In genomic region chr2:62194558-62195420, GRCh38 we compare ENCODE assay signal across 1 cellular context.
TF ChIP-seq lines count a peak whose summit lies in the region.

No MANE protein-coding gene starts in this region.

TF ChIP-seq in HepG2, 621 proteins besides CTCF, POLR2A, EP300 and RAD21 (continued from another document and continues in another):
- no peak for TF ChIP-seq TRAFD1 (CRISPR knock-in tag; IDR thresholded peaks at IDR 0.05; ENCODE audit: borderline replicate concordance)
- TF ChIP-seq AGO1 (IDR thresholded peaks at IDR 0.05; ENCODE audit: low read depth, low read length, poor library complexity, severe bottlenecking): no peak
- peak; percentile 99 for TF ChIP-seq SALL1 (CRISPR knock-in tag; IDR thresholded peaks at IDR 0.05)
- no peak for TF ChIP-seq GZF1 (CRISPR knock-in tag; IDR thresholded peaks at IDR 0.05)
- no peak for TF ChIP-seq ATRX (CRISPR knock-in tag; IDR thresholded peaks at IDR 0.05; ENCODE audit: borderline replicate concordance)
- peak; percentile 66 for TF ChIP-seq PHF5A (CRISPR knock-in tag; IDR thresholded peaks at IDR 0.05; ENCODE audit: low read depth, unreplicated experiment)
- no peak; the same call in 1 of the 2 replicates for TF ChIP-seq RERE (CRISPR knock-in tag; IDR thresholded peaks at IDR 0.05; ENCODE audit: low read depth)
- TF ChIP-seq MAF1 (CRISPR knock-in tag; IDR thresholded peaks at IDR 0.05; ENCODE audit: borderline replicate concordance): no peak
- TF ChIP-seq ZNF510 (CRISPR knock-in tag; IDR thresholded peaks at IDR 0.05; ENCODE audit: low read depth): no peak
- TF ChIP-seq ZNF549 (CRISPR knock-in tag; IDR thresholded peaks at IDR 0.05): no peak
- peak; percentile 96 for TF ChIP-seq ZNF280D (CRISPR knock-in tag; IDR thresholded peaks at IDR 0.05)
- TF ChIP-seq ZNF784 (CRISPR knock-in tag; IDR thresholded peaks at IDR 0.05; ENCODE audit: borderline replicate concordance): no peak; the same call in 1 of the 2 replicates
- peak; percentile 92; the same call in 1 of the 2 replicates for TF ChIP-seq MLXIP (CRISPR knock-in tag; IDR thresholded peaks at IDR 0.05; ENCODE audit: borderline replicate concordance)
- no peak for TF ChIP-seq XRCC5 (optimal IDR thresholded peaks at IDR 0.05; ENCODE audit: low read length)
- TF ChIP-seq MEF2D (CRISPR knock-in tag; IDR thresholded peaks at IDR 0.05): peak; percentile 79
- no peak for TF ChIP-seq POGK (CRISPR knock-in tag; conservative IDR thresholded peaks at IDR 0.05)
- peak; percentile 77 for TF ChIP-seq FOXJ3 (CRISPR knock-in tag; IDR thresholded peaks at IDR 0.05; ENCODE audit: borderline replicate concordance)
- TF ChIP-seq ZNF337 (CRISPR knock-in tag; IDR thresholded peaks at IDR 0.05; ENCODE audit: borderline replicate concordance, low read depth): peak; percentile 68; the same call in 1 of the 2 replicates
- no peak for TF ChIP-seq SMARCE1 (IDR thresholded peaks at IDR 0.05; ENCODE audit: borderline replicate concordance)
- TF ChIP-seq ZNF446 (CRISPR knock-in tag; IDR thresholded peaks at IDR 0.05): peak; percentile 68; the same call in 1 of the 2 replicates
- TF ChIP-seq ZFP1 (CRISPR knock-in tag; IDR thresholded peaks at IDR 0.05): peak; percentile 80
- no peak for TF ChIP-seq ZNF234 (CRISPR knock-in tag; conservative IDR thresholded peaks at IDR 0.05)
- no peak; the same call in 1 of the 2 replicates for TF ChIP-seq RXRA (CRISPR knock-in tag; IDR thresholded peaks at IDR 0.05)
- TF ChIP-seq RCOR2 (CRISPR knock-in tag; IDR thresholded peaks at IDR 0.05): 0 out of 2 replicates have a peak, but pooled peaks have one; percentile 35
- no peak; the same call in 1 of the 2 replicates for TF ChIP-seq ISX (CRISPR knock-in tag; conservative IDR thresholded peaks at IDR 0.05)
- TF ChIP-seq ELF1 (CRISPR knock-in tag; IDR thresholded peaks at IDR 0.05): peak; percentile 52
- TF ChIP-seq HOXA9 (CRISPR knock-in tag; IDR thresholded peaks at IDR 0.05; ENCODE audit: borderline replicate concordance): no peak
- TF ChIP-seq HOXA7 (CRISPR knock-in tag; IDR thresholded peaks at IDR 0.05): no peak
- no peak for TF ChIP-seq PBX2 (CRISPR knock-in tag; IDR thresholded peaks at IDR 0.05)
- no peak for TF ChIP-seq ZNF326 (CRISPR knock-in tag; IDR thresholded peaks at IDR 0.05; ENCODE audit: borderline replicate concordance)
- peak; percentile 92 for TF ChIP-seq NFKBIZ (CRISPR knock-in tag; IDR thresholded peaks at IDR 0.05)
- TF ChIP-seq ZNF274 (CRISPR knock-in tag; IDR thresholded peaks at IDR 0.05): peak; percentile 63; the same call in 1 of the 2 replicates
- peak; percentile 83; the same call in 1 of the 2 replicates for TF ChIP-seq ZNF430 (CRISPR knock-in tag; IDR thresholded peaks at IDR 0.05)
- peak; percentile 49; the same call in 1 of the 2 replicates for TF ChIP-seq AKAP8 (CRISPR knock-in tag; IDR thresholded peaks at IDR 0.05)
- 0 out of 2 replicates have a peak, but pooled peaks have one; percentile 68 for TF ChIP-seq NFKB2 (CRISPR knock-in tag; IDR thresholded peaks at IDR 0.05; ENCODE audit: borderline replicate concordance)
- no peak for TF ChIP-seq ZNF343 (CRISPR knock-in tag; IDR thresholded peaks at IDR 0.05)
- no peak for TF ChIP-seq ZNF44 (CRISPR knock-in tag; IDR thresholded peaks at IDR 0.05)
- peak; percentile 16; the same call in 1 of the 2 replicates for TF ChIP-seq ZNF652 (CRISPR knock-in tag; IDR thresholded peaks at IDR 0.05; ENCODE audit: borderline replicate concordance, low read depth)
- no peak for TF ChIP-seq CERS6 (CRISPR knock-in tag; IDR thresholded peaks at IDR 0.05)
